16 cellular contexts compared by ENCODE assay signal in the genomic region with DNA sequence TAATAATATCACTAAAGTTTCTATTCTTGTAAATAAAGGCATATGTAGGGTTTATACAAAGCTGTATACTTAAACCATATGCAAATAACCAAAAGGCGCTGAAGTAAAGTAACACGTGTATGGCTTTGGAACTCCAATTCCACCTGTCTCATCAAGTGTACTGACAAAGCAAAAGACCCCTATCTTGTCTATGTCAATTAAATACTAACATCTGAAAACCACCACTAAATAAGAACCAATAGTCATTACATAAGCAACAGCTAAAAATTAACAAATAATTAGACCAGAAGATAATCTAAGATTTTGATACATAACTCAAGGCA.
"Had no signal": no experiment of that assay in that cellular context is flagged by ENCODE, and none has a peak within 500 bp of the region (broad histone marks: within the 10 kb centered on the region; RNA-seq: fewer than 3 reads in every experiment).

No MANE protein-coding gene starts in this region.

- H3K4me3 Mint-ChIP-seq: activated CD8-positive, alpha-beta T cell treated with anti-CD3 and anti-CD28 coated beads, Interleukin-2, amount 10 ng/mL, durations not matched to agents 7 days and 5 days; activated T-helper 17 cell treated with anti-CD3 and anti-CD28 coated beads, Interleukin-2, amount 50 U/mL, for 72 hours; nephron had no signal

- H3K36me3 Mint-ChIP-seq: activated naive CD4-positive, alpha-beta T cell treated with anti-CD3 and anti-CD28 coated beads, Interleukin-2, amount 50 U/mL, for 72 hours had no signal

- H3K9me3 Mint-ChIP-seq: activated naive CD4-positive, alpha-beta T cell treated with anti-CD3 and anti-CD28 coated beads, Interleukin-2, amount 50 U/mL, for 72 hours; activated T-helper 17 cell treated with anti-CD3 and anti-CD28 coated beads, Interleukin-2, amount 50 U/mL, for 72 hours had no signal

- ATAC-seq: activated CD8-positive, alpha-beta T cell treated with anti-CD3 and anti-CD28 coated beads, Interleukin-2, amount 10 ng/mL, durations not matched to agents 7 days and 5 days; activated naive CD4-positive, alpha-beta T cell treated with anti-CD3 and anti-CD28 coated beads, Interleukin-2, amount 50 U/mL, for 72 hours; activated T-helper 17 cell treated with anti-CD3 and anti-CD28 coated beads, Interleukin-2, amount 50 U/mL, for 72 hours; stimulated activated naive CD8-positive, alpha-beta T cell treated with anti-CD3 and anti-CD28 coated beads, Interleukin-15, Interleukin-2, amounts not matched to agents 100 U/mL and 50 U/mL, for 24 hours had no signal

- H3K36me3 ChIP-seq: left lung, neutrophil, ovary, upper lobe of right lung had no signal

- H3K27me3 ChIP-seq: left lung, neutrophil, ovary, upper lobe of right lung had no signal

- H3K27ac Mint-ChIP-seq: activated CD8-positive, alpha-beta T cell treated with anti-CD3 and anti-CD28 coated beads, Interleukin-2, amount 10 ng/mL, durations not matched to agents 7 days and 5 days; activated T-helper 17 cell treated with anti-CD3 and anti-CD28 coated beads, Interleukin-2, amount 50 U/mL, for 72 hours had no signal

- DNase-seq: activated CD4-positive, alpha-beta T cell treated with anti-CD3 and anti-CD28 coated beads for 1 hour; activated CD4-positive, alpha-beta T cell treated with anti-CD3 and anti-CD28 coated beads, Interleukin-2, amount 50 U/mL, for 1 hour; activated CD8-positive, alpha-beta T cell treated with anti-CD3 and anti-CD28 coated beads, Interleukin-2, amount 10 ng/mL, durations not matched to agents 7 days and 5 days; activated T-cell treated with anti-CD3 and anti-CD28 coated beads, Interleukin-2, amount 50 U/mL, for 1 hour; central memory CD4-positive, alpha-beta T cell; effector CD8-positive, alpha-beta T cell; left lung; ovary; right cardiac atrium; stimulated activated CD4-positive, alpha-beta T cell treated with anti-CD3 and anti-CD28 coated beads, Interleukin-4, amount 100 ng/mL, for 24 hours; stimulated activated naive CD8-positive, alpha-beta T cell treated with anti-CD3 and anti-CD28 coated beads, Interleukin-15, Interleukin-2, amounts not matched to agents 100 U/mL and 50 U/mL, for 24 hours; upper lobe of right lung had no signal

- H3K4me3 ChIP-seq: left lung, ovary, upper lobe of right lung had no signal

- H3K27ac ChIP-seq: left lung, neutrophil, ovary, upper lobe of right lung had no signal

- H3K27me3 Mint-ChIP-seq: activated T-helper 17 cell treated with anti-CD3 and anti-CD28 coated beads, Interleukin-2, amount 50 U/mL, for 72 hours had no signal

- H3K9me3 ChIP-seq: left lung, neutrophil, ovary, upper lobe of right lung had no signal
